8 cellular contexts compared by ENCODE assay signal in the genomic region with DNA sequence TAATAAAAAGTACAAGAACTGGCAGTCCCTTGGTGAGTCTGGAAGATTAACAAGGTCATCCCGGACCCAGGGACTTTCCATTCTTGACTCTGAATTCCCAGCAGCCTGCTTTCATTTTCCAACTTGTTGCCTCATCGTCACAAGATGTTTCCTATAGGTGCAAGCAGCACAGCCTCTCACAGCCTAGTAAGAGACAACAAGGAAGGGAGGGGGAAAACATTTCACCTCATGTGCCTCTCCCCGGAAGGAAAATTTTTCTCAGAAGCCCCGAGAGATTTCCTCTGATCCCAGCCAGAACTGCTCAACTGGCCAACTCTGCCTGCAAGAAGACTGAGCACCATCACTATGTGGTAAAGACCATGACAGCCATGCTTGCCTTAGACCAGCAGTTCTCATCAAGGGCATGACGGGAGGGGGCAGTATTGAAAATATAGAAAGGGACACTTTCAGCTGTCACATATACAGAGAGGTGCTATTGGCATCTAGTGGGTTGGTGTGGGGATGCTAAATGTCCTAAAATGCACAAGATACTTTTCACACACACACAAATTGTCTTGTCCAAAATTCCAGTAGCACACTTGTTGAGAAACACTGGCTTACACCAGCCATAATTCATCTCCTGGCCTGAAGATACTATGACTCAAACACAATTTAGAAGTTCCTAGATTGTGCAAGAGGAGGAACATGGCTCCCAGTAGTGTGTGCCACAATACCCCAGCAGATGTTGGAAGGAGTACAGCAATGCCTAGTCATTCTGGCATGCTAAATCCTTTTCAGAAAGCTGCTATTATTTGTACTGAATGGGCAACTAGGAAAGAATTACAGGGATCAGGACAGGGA. TPM values are rescaled to one million over a fixed set of nuclear protein-coding genes. Genes with fewer than 3 reads are reported as not detected.
DNase-seq lines count a peak whose midpoint lies in the region; ATAC-seq and TF ChIP-seq lines count a peak whose summit lies in the region.

No MANE protein-coding gene starts in this region.

- peak overlapping the region; percentile 84 for H3K27ac ChIP-seq in rectal smooth muscle tissue (ENCODE audit: low read depth, low read length)

- no peak for TF ChIP-seq CTCF in fibroblast of villous mesenchyme (IDR thresholded peaks at IDR 0.05; ENCODE audit: insufficient read depth, low read depth, low read length)

- DNase-seq in Daoy (ENCODE audit: low read depth): peak; percentile 87
- peak; percentile 93 for DNase-seq in RPMI7951 (ENCODE audit: low read depth)
- DNase-seq in fibroblast of villous mesenchyme (ENCODE audit: low read depth): peak; percentile 97
- DNase-seq in activated T-cell treated with anti-CD3 and anti-CD28 coated beads, Interleukin-2, amount 50 U/mL, for 1 hour: no peak

- H3K4me1 ChIP-seq in rectal smooth muscle tissue (ENCODE audit: control insufficient read depth, insufficient read depth, low read length): peaks cover 9% of the 10 kb centered on the region

- H3K36me3 ChIP-seq in rectal smooth muscle tissue (ENCODE audit: control insufficient read depth, insufficient read depth, low read length): no peaks in the 10 kb centered on the region

- H3K9ac ChIP-seq in rectal smooth muscle tissue (ENCODE audit: low read length): no peak overlapping the region

- no peaks in the 10 kb centered on the region for H3K27me3 ChIP-seq in rectal smooth muscle tissue (ENCODE audit: control insufficient read depth, insufficient read depth, low read length)

- ATAC-seq in GM18907 (IDR thresholded peaks at IDR 0.05; ENCODE audit: unreplicated experiment) (no peak), HG03432 (IDR thresholded peaks at IDR 0.05; ENCODE audit: unreplicated experiment) (no peak), GM21737 (IDR thresholded peaks at IDR 0.05; ENCODE audit: unreplicated experiment) (no peak)

- peak overlapping the region; percentile 12 for H3K4me3 ChIP-seq in fibroblast of villous mesenchyme (ENCODE audit: low read depth, low read length)
- no peak overlapping the region for H3K4me3 ChIP-seq in rectal smooth muscle tissue (ENCODE audit: low read length)

RNA-seq across cellular contexts. Expression of gene WTAP, which starts 10.8 kb away (rescaled TPM):
- total RNA-seq in Daoy (2014; rRNA removed; shearing (Covaris generic)): 153 and 169 TPM in 2 replicates
- 92.3 and 93.5 TPM in 2 replicates for total RNA-seq in RPMI7951 (2014; rRNA removed; shearing (Covaris generic))
- total RNA-seq in fibroblast of villous mesenchyme: 89.5 and 159 TPM in 2 replicates

RNA-seq across cellular contexts. Expression of gene SOD2, which starts 23.4 kb away (rescaled TPM):
- total RNA-seq in Daoy (2014; rRNA removed; shearing (Covaris generic)): 244 and 253 TPM in 2 replicates
- total RNA-seq in RPMI7951 (2014; rRNA removed; shearing (Covaris generic)): 59.8 and 79.5 TPM in 2 replicates
- 200 and 775 TPM in 2 replicates for total RNA-seq in fibroblast of villous mesenchyme

RNA-seq across cellular contexts. Expression of gene ACAT2, which starts 45.4 kb away (rescaled TPM):
- 95.4 and 110 TPM in 2 replicates for total RNA-seq in Daoy (2014; rRNA removed; shearing (Covaris generic))
- total RNA-seq in RPMI7951 (2014; rRNA removed; shearing (Covaris generic)): 58.4 and 69.2 TPM in 2 replicates
- total RNA-seq in fibroblast of villous mesenchyme: 115 and 119 TPM in 2 replicates
